1 cellular context compared by ENCODE assay signal in genomic region chr9:137034709-137035506, GRCh38.
TF ChIP-seq lines count a peak whose summit lies in the region.

No MANE protein-coding gene starts in this region.

TF ChIP-seq in GM12878, 131 proteins besides CTCF, POLR2A, EP300 and RAD21 (continued from another document and continues in another):
- TF ChIP-seq ATF3 (IDR thresholded peaks at IDR 0.05; ENCODE audit: borderline replicate concordance, extremely low read depth, low read depth, low read length), result no peak
- TF ChIP-seq RBBP5 (conservative IDR thresholded peaks at IDR 0.05), result no peak
- no peak for TF ChIP-seq NFXL1 (IDR thresholded peaks at IDR 0.05; ENCODE audit: borderline replicate concordance)
- no peak for TF ChIP-seq FOS (IDR thresholded peaks at IDR 0.05; ENCODE audit: borderline replicate concordance, extremely low read depth, insufficient read length)
- TF ChIP-seq CREB1 (IDR thresholded peaks at IDR 0.05; ENCODE audit: low read depth), result no peak
- TF ChIP-seq FOXK2 (IDR thresholded peaks at IDR 0.05), result no peak
- no peak for TF ChIP-seq SMAD5 (IDR thresholded peaks at IDR 0.05; ENCODE audit: low read depth)
- TF ChIP-seq IRF3 (IDR thresholded peaks at IDR 0.05), result no peak
- TF ChIP-seq RELB (IDR thresholded peaks at IDR 0.05; ENCODE audit: low read depth), result peak; percentile 71; the same call in 1 of the 2 replicates
- TF ChIP-seq CHD1 (IDR thresholded peaks at IDR 0.05; ENCODE audit: low read depth, low read length), result no peak
- no peak for TF ChIP-seq ZBED1 (IDR thresholded peaks at IDR 0.05; ENCODE audit: borderline replicate concordance)
- no peak for TF ChIP-seq E4F1 (IDR thresholded peaks at IDR 0.05; ENCODE audit: borderline replicate concordance, partially characterized antibody)
- no peak for TF ChIP-seq ZBTB11 (CRISPR knock-in tag; IDR thresholded peaks at IDR 0.05)
- no peak for TF ChIP-seq MYB (IDR thresholded peaks at IDR 0.05; ENCODE audit: borderline replicate concordance, low read depth, low read length)
- TF ChIP-seq SUPT20H (IDR thresholded peaks at IDR 0.05; ENCODE audit: borderline replicate concordance, control insufficient read depth, low read depth, low read length), result no peak
- no peak for TF ChIP-seq MEF2A (IDR thresholded peaks at IDR 0.05; ENCODE audit: insufficient read depth, low read depth, low read length)
- no peak for TF ChIP-seq NR2C2 (IDR thresholded peaks at IDR 0.05; ENCODE audit: borderline replicate concordance, control insufficient read depth, insufficient read length, low read depth)
- no peak for TF ChIP-seq SIX5 (IDR thresholded peaks at IDR 0.05; ENCODE audit: low read depth, low read length, severe bottlenecking)
- no peak for TF ChIP-seq ATF7 (IDR thresholded peaks at IDR 0.05; ENCODE audit: low read depth)
- TF ChIP-seq RB1 (IDR thresholded peaks at IDR 0.05; ENCODE audit: borderline replicate concordance), result no peak
- 0 out of 2 replicates have a peak, but pooled peaks have one; percentile 34 for TF ChIP-seq NKRF (conservative IDR thresholded peaks at IDR 0.05)
- TF ChIP-seq TARDBP (IDR thresholded peaks at IDR 0.05; ENCODE audit: borderline replicate concordance), result no peak
- no peak for TF ChIP-seq POLR2AphosphoS2 (IDR thresholded peaks at IDR 0.05; ENCODE audit: low read depth, low read length)
- no peak for TF ChIP-seq NRF1 (conservative IDR thresholded peaks at IDR 0.05; ENCODE audit: low read depth, low read length)
- TF ChIP-seq POU2F2 (IDR thresholded peaks at IDR 0.05; ENCODE audit: borderline replicate concordance, low read depth, low read length), result no peak
- TF ChIP-seq NR2F1 (conservative IDR thresholded peaks at IDR 0.05), result peak; percentile 42
- TF ChIP-seq DPF2 (IDR thresholded peaks at IDR 0.05), result peak; percentile 90
- no peak for TF ChIP-seq FOXM1 (IDR thresholded peaks at IDR 0.05; ENCODE audit: low read depth, low read length)
- no peak for TF ChIP-seq WRNIP1 (IDR thresholded peaks at IDR 0.05; ENCODE audit: borderline replicate concordance, low read depth, low read length)
- TF ChIP-seq POLR2AphosphoS5 (IDR thresholded peaks at IDR 0.05; ENCODE audit: low read length), result no peak
- TF ChIP-seq ZNF217 (IDR thresholded peaks at IDR 0.05), result no peak
- TF ChIP-seq CBX3 (IDR thresholded peaks at IDR 0.05; ENCODE audit: borderline replicate concordance, low read depth), result no peak
- TF ChIP-seq YBX1 (IDR thresholded peaks at IDR 0.05), result no peak
- peak; percentile 54 for TF ChIP-seq RELA (IDR thresholded peaks at IDR 0.05; ENCODE audit: borderline replicate concordance, partially characterized antibody)
- TF ChIP-seq MAX (IDR thresholded peaks at IDR 0.05; ENCODE audit: low read depth, low read length), result no peak
- TF ChIP-seq CHD4 (IDR thresholded peaks at IDR 0.05), result no peak
- TF ChIP-seq IKZF2 (IDR thresholded peaks at IDR 0.05), result peak; percentile 66 to 67
- peak; percentile 87 for TF ChIP-seq IRF4 (IDR thresholded peaks at IDR 0.05; ENCODE audit: low read depth, low read length)
- TF ChIP-seq SREBF1 (IDR thresholded peaks at IDR 0.05; ENCODE audit: low read length), result no peak
- no peak for TF ChIP-seq LARP7 (IDR thresholded peaks at IDR 0.05)
- TF ChIP-seq ZNF687 (IDR thresholded peaks at IDR 0.05), result no peak
- no peak for TF ChIP-seq MLLT1 (IDR thresholded peaks at IDR 0.05)
- TF ChIP-seq BCL3 (IDR thresholded peaks at IDR 0.05; ENCODE audit: borderline replicate concordance, insufficient read depth, low read depth, low read length, poor library complexity, severe bottlenecking), result peak; percentile 56
- TF ChIP-seq ZNF207 (IDR thresholded peaks at IDR 0.05; ENCODE audit: borderline replicate concordance), result no peak; the same call in 1 of the 2 replicates
- no peak; the same call in 1 of the 2 replicates for TF ChIP-seq MTA3 (IDR thresholded peaks at IDR 0.05; ENCODE audit: borderline replicate concordance, low read length)
